1 cellular context compared by ENCODE assay signal in genomic region chr2:58954880-58955385, GRCh38.
TF ChIP-seq lines count a peak whose summit lies in the region.

No MANE protein-coding gene starts in this region.

TF ChIP-seq in GM23338, 12 proteins besides CTCF, POLR2A, EP300 and RAD21 (continued from another document):
- no peak for TF ChIP-seq ZNF462 (CRISPR knock-in tag; IDR thresholded peaks at IDR 0.05)
